ENCODE assay signal across 8 cellular contexts in the genomic region with DNA sequence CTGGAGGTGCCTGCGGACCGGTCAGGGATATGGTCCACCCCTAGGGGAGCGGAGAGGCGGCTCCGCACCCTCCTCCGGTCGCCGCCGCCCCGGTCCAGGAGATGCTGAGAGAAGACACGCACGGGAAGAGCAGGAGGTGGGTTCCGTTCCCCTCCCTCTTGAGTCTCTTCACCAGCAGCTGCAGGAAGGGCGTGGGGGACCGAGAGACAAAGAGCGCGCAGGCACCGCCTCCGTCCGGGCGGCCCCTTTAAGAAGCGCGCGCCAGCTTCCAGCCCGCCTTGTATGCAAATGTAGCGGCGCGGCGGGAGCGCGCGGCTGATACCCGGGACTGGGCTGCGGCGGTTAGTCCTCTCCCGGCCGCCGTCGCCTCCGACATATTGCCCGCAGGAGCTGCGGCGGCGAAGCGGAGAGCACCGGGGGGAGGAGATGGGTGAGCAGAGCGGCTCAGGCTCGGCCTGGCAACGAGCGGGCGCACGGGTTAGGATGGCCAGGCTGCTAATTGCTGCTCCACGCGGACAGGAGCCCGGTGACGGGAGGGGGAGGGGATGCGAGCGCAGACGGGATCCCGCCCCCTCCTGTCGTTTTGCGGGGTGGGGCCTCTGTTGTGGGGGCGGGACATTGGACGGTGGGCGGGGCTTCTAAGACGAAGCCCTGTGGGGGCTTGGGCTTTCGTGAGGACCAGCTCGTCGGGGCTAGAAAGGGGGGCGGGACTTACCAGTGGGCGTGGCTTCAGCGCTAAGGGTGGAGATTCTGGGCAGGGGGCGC. TPM values are rescaled to one million over a fixed set of nuclear protein-coding genes. Genes with fewer than 3 reads are reported as not detected.
DNase-seq lines count a peak whose midpoint lies in the region; ATAC-seq and TF ChIP-seq lines count a peak whose summit lies in the region.

A gene (plus strand): TSS at position 318 of the 765 bp plus-strand sequence. CDS start 109 bp downstream, at position 427.

- H3K9me3 ChIP-seq in adrenal gland (replicated peaks in 1 of 3), result no peaks in the 10 kb centered on the region
- H3K9me3 ChIP-seq in heart right ventricle, result no peaks in the 10 kb centered on the region
- H3K9me3 ChIP-seq in upper lobe of right lung, result no peaks in the 10 kb centered on the region

- peak in 4 of 6 experiments; percentile 15 to 46 (median 34) for TF ChIP-seq CTCF in adrenal gland (IDR thresholded peaks at IDR 0.05)
- peak in 4 of 9 donors; percentile 7 to 32 (median 11) for TF ChIP-seq CTCF in heart right ventricle (IDR thresholded peaks at IDR 0.05)
- no peak for TF ChIP-seq CTCF in upper lobe of right lung (IDR thresholded peaks at IDR 0.05)

- intact Hi-C loops in T-helper 1 cell treated with Interleukin-12 subunit alpha and Interleukin-12 subunit beta and Interleukin-4 antibody, amounts not matched to agents 30 ng/mL and 1 ng/mL, for 36 hours (cut with micrococcal nuclease), result loop anchor here (1.0 to 10.0 kb wide), 21 partner anchors 10 to 1008 kb away; a partner anchor contains a TSS
- intact Hi-C loops in adrenal gland (cut with DNase I) (no loop called here), heart right ventricle (cut with DNase I) (loop anchor here in 3 of 10 donors (2.0 to 5.0 kb wide), 3 partner anchors 34 to 61 kb away; a partner anchor contains a TSS), posterior vena cava (cut with DNase I) (no loop called here), upper lobe of right lung (cut with DNase I) (no loop called here)

- peak within 1 kb of the TSS; percentile 76 to 90 (median 84) for H3K27ac ChIP-seq in adrenal gland
- H3K27ac ChIP-seq in heart right ventricle, result peak within 1 kb of the TSS; percentile 82 to 95 (median 89)
- peak within 1 kb of the TSS; percentile 84 for H3K27ac ChIP-seq in upper lobe of right lung

- H3K27me3 ChIP-seq in adrenal gland, result no peaks in the 10 kb centered on the region
- no peaks in the 10 kb centered on the region for H3K27me3 ChIP-seq in heart right ventricle
- H3K27me3 ChIP-seq in upper lobe of right lung, result no peaks in the 10 kb centered on the region

- H3K36me3 ChIP-seq in adrenal gland (replicated peaks in 1 of 2), result peaks cover 0 to 26% of the 10 kb centered on the region in 2 donors
- peaks cover 0 to 31% (median 18%) of the 10 kb centered on the region in 9 donors for H3K36me3 ChIP-seq in heart right ventricle
- peaks cover 23% of the 10 kb centered on the region for H3K36me3 ChIP-seq in upper lobe of right lung

- H3K4me3 ChIP-seq in adrenal gland (peak within 1 kb of the TSS in 3 of 4 donors; percentile 65 to 96 (median 96)), heart right ventricle (peak within 1 kb of the TSS; percentile 53 to 83 (median 67)), upper lobe of right lung (peak within 1 kb of the TSS; percentile 72)

- 0 to 1% (median 0%) methylated on average over 14 to 73 of the region's 73 CpGs for WGBS in adrenal gland, 4 donors
- WGBS in heart right ventricle, 2 donors, result 0 to 1% methylated on average over 70 to 73 of the region's 73 CpGs

- ATAC-seq in HG02884 (IDR thresholded peaks at IDR 0.05; ENCODE audit: unreplicated experiment), result peak; percentile 78
- ATAC-seq in heart right ventricle, result peak; percentile 93 to 97 (median 96)
- peak; percentile 96 for ATAC-seq in upper lobe of right lung

- DNase-seq in NCI-H1694 (lab: John Stamatoyannopoulos, UW), result peak; percentile 86
- peak; percentile 93 to 97 (median 95) for DNase-seq in adrenal gland
- peak; percentile 94 to 95 for DNase-seq in heart right ventricle
- peak; percentile 99 for DNase-seq in posterior vena cava (ENCODE audit: low spot score)
- DNase-seq in upper lobe of right lung, result peak; percentile 98

- H3K4me1 ChIP-seq in adrenal gland (replicated peaks in 1 of 2), result peaks cover 8 to 23% of the 10 kb centered on the region in 2 donors
- peaks cover 3 to 58% (median 18%) of the 10 kb centered on the region in 9 donors for H3K4me1 ChIP-seq in heart right ventricle
- H3K4me1 ChIP-seq in upper lobe of right lung, result peaks cover 18% of the 10 kb centered on the region

- TF ChIP-seq POLR2A in GM15510 (IDR thresholded peaks at IDR 0.05; ENCODE audit: borderline replicate concordance, extremely low read depth, insufficient read length) (peak; percentile 81), adrenal gland (IDR thresholded peaks at IDR 0.05) (peak in 1 of 2 donors; percentile 53)

RNA-seq across cellular contexts. Expression of the gene that starts here (rescaled TPM):
- 33.1 and 33.7 TPM in 2 replicates for total RNA-seq in T-helper 1 cell treated with Interleukin-12 subunit alpha and Interleukin-12 subunit beta and Interleukin-4 antibody, amounts not matched to agents 30 ng/mL and 1 ng/mL, for 36 hours
- 10 to 100 TPM in 4 of 8 donors, 1 to 10 TPM in 4; 4.4 to 17.4 (median 11.8) TPM for total RNA-seq in adrenal gland
- polyA plus RNA-seq in adrenal gland, result 10 to 100 TPM in 2 of 3 donors, 1 to 10 TPM in 1; 9.2 to 15.1 (median 14.2) TPM
- total RNA-seq in heart right ventricle, result 10 to 100 TPM in 1 of 10 donors, 1 to 10 TPM in 9; 4.8 to 15.5 (median 6.5) TPM
- 1 to 10 TPM; 7.2 to 7.5 TPM for polyA plus RNA-seq in heart right ventricle
- total RNA-seq in posterior vena cava, result 10 to 100 TPM; 11.5 to 14.5 TPM
- 18.1 TPM for total RNA-seq in upper lobe of right lung

Comparison
In these comparisons a context has a peak if more than half of its experiments do, and no peak if none do; other contexts are left out.
1. Peak in every context shown above with its lines: DNase-seq, ATAC-seq, H3K4me3 ChIP-seq and H3K27ac ChIP-seq.